Comparison of ENCODE assay signal across 8 cellular contexts in the genomic region with DNA sequence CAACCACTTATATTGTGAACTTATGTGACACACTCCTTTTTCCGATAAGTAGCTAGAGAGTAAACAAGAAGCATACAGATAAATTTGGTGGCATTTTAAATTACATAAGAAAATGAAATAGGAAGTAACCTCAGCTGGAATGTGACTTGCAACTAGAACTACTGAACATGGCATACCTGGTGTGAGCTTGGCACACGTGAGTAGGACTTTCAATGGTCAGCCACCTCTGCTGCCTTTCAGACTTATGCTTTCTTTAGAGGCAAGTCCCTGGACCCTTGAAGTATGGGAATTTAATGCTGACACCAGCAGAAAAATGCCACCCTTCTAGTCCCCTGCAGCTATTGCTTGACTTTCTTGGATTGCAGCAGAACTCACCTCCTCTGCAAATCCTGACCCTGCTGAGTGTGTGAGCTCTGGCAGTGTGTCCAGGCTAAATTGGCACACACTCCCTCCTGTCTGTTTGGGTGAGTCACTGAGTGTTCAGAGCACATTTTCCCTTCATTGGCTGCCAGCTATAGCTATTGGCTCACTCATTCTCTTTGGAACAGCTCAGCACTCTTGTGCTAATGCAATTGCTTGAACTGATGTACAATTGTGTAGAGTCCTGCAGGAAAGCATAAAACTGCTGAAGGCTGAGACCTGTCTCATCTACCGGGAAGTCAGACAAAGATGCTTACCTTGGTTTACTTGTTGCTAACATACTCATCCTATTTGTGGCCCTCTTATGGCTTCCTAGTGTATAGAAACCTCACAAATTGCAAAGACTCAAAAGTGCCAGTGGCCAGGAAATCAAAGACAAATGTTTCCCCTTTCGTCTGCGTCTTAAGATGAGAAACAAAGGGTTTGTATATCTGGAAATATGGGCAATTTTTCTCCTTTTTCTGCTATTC.
DNase-seq lines count a peak whose midpoint lies in the region; ATAC-seq and TF ChIP-seq lines count a peak whose summit lies in the region.

No MANE protein-coding gene starts in this region.

- no peaks in the 10 kb centered on the region for H3K4me1 Mint-ChIP-seq in CD4-positive, alpha-beta memory T cell

- peaks cover 4% of the 10 kb centered on the region; the same call in 1 of the 2 replicates for H3K4me1 ChIP-seq in HEK293 (ENCODE audit: control insufficient read depth, insufficient read depth, low read length)
- H3K4me1 ChIP-seq in right cardiac atrium (ENCODE audit: control insufficient read depth, insufficient read depth, low read length): peaks cover 2% of the 10 kb centered on the region
- H3K4me1 ChIP-seq in skeletal muscle satellite cell (ENCODE audit: control insufficient read depth, insufficient read depth, low read length): peaks cover 48% of the 10 kb centered on the region
- no peaks in the 10 kb centered on the region for H3K4me1 ChIP-seq in CD4-positive, alpha-beta memory T cell (ENCODE audit: insufficient read depth, low read length)

- DNase-seq in astrocyte of the cerebellum (ENCODE audit: low read depth) (peak; percentile 98), right cardiac atrium (peak; percentile 75 to 88 (median 82)), erythroblast (lab: John Stamatoyannopoulos, UW) (no peak)
- no peak for DNase-seq in CD4-positive, alpha-beta memory T cell

- intact Hi-C loops in right cardiac atrium (cut with DNase I): no loop called here
- intact Hi-C loops in CD4-positive, alpha-beta memory T cell (cut with micrococcal nuclease): no loop called here

- no peak overlapping the region for H3K27ac Mint-ChIP-seq in CD4-positive, alpha-beta memory T cell

- H3K4me3 ChIP-seq in HEK293 (ENCODE audit: low read depth, low read length) (no peak overlapping the region), astrocyte of the cerebellum (ENCODE audit: low read depth, low read length) (no peak overlapping the region), right cardiac atrium (ENCODE audit: low read length) (no peak overlapping the region), skeletal muscle satellite cell (ENCODE audit: low read length) (no peak overlapping the region)
- no peak overlapping the region for H3K4me3 ChIP-seq in CD4-positive, alpha-beta memory T cell (ENCODE audit: low read length in 2 of 2)

- POLR2A ChIA-PET in HEK293 (lab: Yijun Ruan, JAX): no interaction called here
- POLR2A ChIA-PET in CD4-positive, alpha-beta memory T cell (lab: Charles Lee; ENCODE audit: partially characterized antibody): no interaction called here

- H3K9me3 ChIP-seq in HEK293 (ENCODE audit: control insufficient read depth, insufficient read depth, low read depth, low read length) (no peaks in the 10 kb centered on the region), right cardiac atrium (ENCODE audit: control insufficient read depth, low read length) (no peaks in the 10 kb centered on the region), skeletal muscle satellite cell (replicated peaks; ENCODE audit: low read length) (no peaks in the 10 kb centered on the region)
- no peaks in the 10 kb centered on the region for H3K9me3 ChIP-seq in CD4-positive, alpha-beta memory T cell (ENCODE audit: control insufficient read depth in 1 of 2, low read length in 2 of 2)

- H3K9me3 Mint-ChIP-seq in CD4-positive, alpha-beta memory T cell: peaks cover 0 to 2% (median 0%) of the 10 kb centered on the region in 8 donors

- H3K27me3 ChIP-seq in right cardiac atrium (ENCODE audit: control insufficient read depth, insufficient read depth): no peaks in the 10 kb centered on the region
- no peaks in the 10 kb centered on the region for H3K27me3 ChIP-seq in skeletal muscle satellite cell (ENCODE audit: control insufficient read depth, insufficient read depth, low read length)
- H3K27me3 ChIP-seq in CD4-positive, alpha-beta memory T cell (ENCODE audit: insufficient read depth, low read length): no peaks in the 10 kb centered on the region

- H3K4me3 Mint-ChIP-seq in CD4-positive, alpha-beta memory T cell: no peak overlapping the region

- H3K9ac ChIP-seq in skeletal muscle satellite cell (ENCODE audit: low read depth, low read length): no peak overlapping the region

- in situ Hi-C loops in astrocyte of the cerebellum (cut with HindIII; ENCODE audit: low sequenced_read_pairs): no loop called here

- ATAC-seq in right cardiac atrium (peak; percentile 99), GM19397 (IDR thresholded peaks at IDR 0.05; ENCODE audit: unreplicated experiment) (no peak), HG02885 (IDR thresholded peaks at IDR 0.05; ENCODE audit: poor library complexity, unreplicated experiment) (no peak)

- CTCF ChIA-PET in HEK293 (lab: Yijun Ruan, JAX): interaction anchor here (0.5 to 1.6 kb wide), 11 partner anchors 11 to 324 kb away, joined by 3 to 11 read pairs (median 3); no protein-coding TSS in a partner anchor
- CTCF ChIA-PET in CD4-positive, alpha-beta memory T cell (lab: Charles Lee; ENCODE audit: partially characterized antibody): no interaction called here

- H3K4me2 ChIP-seq in skeletal muscle satellite cell (ENCODE audit: low read length): peak overlapping the region; percentile 6

- no peaks in the 10 kb centered on the region for H3K36me3 ChIP-seq in HEK293 (ENCODE audit: control insufficient read depth in 2 of 2, insufficient read depth in 1 of 2, low read length in 2 of 2)
- H3K36me3 ChIP-seq in skeletal muscle satellite cell (ENCODE audit: insufficient read depth, low read length): no peaks in the 10 kb centered on the region
- no peaks in the 10 kb centered on the region for H3K36me3 ChIP-seq in CD4-positive, alpha-beta memory T cell (ENCODE audit: insufficient read depth, low read length)

- H3K27ac ChIP-seq in HEK293 (ENCODE audit: extremely low read depth, low read depth, low read length): no peak overlapping the region
- no peak overlapping the region for H3K27ac ChIP-seq in right cardiac atrium (ENCODE audit: low read length)
- no peak overlapping the region for H3K27ac ChIP-seq in CD4-positive, alpha-beta memory T cell (ENCODE audit: low read depth, low read length)

- no peaks in the 10 kb centered on the region for H3K36me3 Mint-ChIP-seq in CD4-positive, alpha-beta memory T cell

- no peak for TF ChIP-seq POLR2A in erythroblast (IDR thresholded peaks at IDR 0.05; ENCODE audit: low read length)

- no peaks in the 10 kb centered on the region for H3K27me3 Mint-ChIP-seq in CD4-positive, alpha-beta memory T cell

- 61% methylated on average over 5 of the region's 5 CpGs for WGBS in right cardiac atrium

- no peak for TF ChIP-seq CTCF in HEK293 (tag by site-specific recombination; IDR thresholded peaks at IDR 0.05)
- TF ChIP-seq CTCF in astrocyte of the cerebellum (IDR thresholded peaks at IDR 0.05; ENCODE audit: low read depth, low read length, missing control alignments): no peak

TF ChIP-seq in HEK293, 187 proteins besides CTCF, POLR2A, EP300 and RAD21:
- no peak for TF ChIP-seq ZNF768 (tag by site-specific recombination; IDR thresholded peaks at IDR 0.05)
- no peak for TF ChIP-seq ZNF521 (tag by site-specific recombination; IDR thresholded peaks at IDR 0.05)
- TF ChIP-seq, protein P1, sequence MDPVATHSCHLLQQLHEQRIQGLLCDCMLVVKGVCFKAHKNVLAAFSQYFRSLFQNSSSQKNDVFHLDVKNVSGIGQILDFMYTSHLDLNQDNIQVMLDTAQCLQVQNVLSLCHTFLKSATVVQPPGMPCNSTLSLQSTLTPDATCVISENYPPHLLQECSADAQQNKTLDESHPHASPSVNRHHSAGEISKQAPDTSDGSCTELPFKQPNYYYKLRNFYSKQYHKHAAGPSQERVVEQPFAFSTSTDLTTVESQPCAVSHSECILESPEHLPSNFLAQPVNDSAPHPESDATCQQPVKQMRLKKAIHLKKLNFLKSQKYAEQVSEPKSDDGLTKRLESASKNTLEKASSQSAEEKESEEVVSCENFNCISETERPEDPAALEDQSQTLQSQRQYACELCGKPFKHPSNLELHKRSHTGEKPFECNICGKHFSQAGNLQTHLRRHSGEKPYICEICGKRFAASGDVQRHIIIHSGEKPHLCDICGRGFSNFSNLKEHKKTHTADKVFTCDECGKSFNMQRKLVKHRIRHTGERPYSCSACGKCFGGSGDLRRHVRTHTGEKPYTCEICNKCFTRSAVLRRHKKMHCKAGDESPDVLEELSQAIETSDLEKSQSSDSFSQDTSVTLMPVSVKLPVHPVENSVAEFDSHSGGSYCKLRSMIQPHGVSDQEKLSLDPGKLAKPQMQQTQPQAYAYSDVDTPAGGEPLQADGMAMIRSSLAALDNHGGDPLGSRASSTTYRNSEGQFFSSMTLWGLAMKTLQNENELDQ (tag by site-specific recombination; IDR thresholded peaks at IDR 0.05; ENCODE audit: low read depth): no peak
- no peak for TF ChIP-seq IKZF3 (tag by site-specific recombination; IDR thresholded peaks at IDR 0.05)
- peak; percentile 56; the same call in 1 of the 2 replicates for TF ChIP-seq SCRT1 (tag by site-specific recombination; IDR thresholded peaks at IDR 0.05; ENCODE audit: borderline replicate concordance)
- TF ChIP-seq ZSCAN16 (tag by site-specific recombination; IDR thresholded peaks at IDR 0.05): 0 out of 2 replicates have a peak, but pooled peaks have one; percentile 51
- no peak for TF ChIP-seq ZNF175 (tag by site-specific recombination; IDR thresholded peaks at IDR 0.05)
- TF ChIP-seq ZBTB20 (tag by site-specific recombination; IDR thresholded peaks at IDR 0.05): no peak
- TF ChIP-seq ZNF654 (tag by site-specific recombination; IDR thresholded peaks at IDR 0.05; ENCODE audit: low read depth): peak; percentile 27; the same call in 1 of the 2 replicates
- peak; percentile 92 for TF ChIP-seq SCRT2 (tag by site-specific recombination; IDR thresholded peaks at IDR 0.05)
- TF ChIP-seq, protein P2, sequence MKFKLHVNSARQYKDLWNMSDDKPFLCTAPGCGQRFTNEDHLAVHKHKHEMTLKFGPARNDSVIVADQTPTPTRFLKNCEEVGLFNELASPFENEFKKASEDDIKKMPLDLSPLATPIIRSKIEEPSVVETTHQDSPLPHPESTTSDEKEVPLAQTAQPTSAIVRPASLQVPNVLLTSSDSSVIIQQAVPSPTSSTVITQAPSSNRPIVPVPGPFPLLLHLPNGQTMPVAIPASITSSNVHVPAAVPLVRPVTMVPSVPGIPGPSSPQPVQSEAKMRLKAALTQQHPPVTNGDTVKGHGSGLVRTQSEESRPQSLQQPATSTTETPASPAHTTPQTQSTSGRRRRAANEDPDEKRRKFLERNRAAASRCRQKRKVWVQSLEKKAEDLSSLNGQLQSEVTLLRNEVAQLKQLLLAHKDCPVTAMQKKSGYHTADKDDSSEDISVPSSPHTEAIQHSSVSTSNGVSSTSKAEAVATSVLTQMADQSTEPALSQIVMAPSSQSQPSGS (tag by site-specific recombination; IDR thresholded peaks at IDR 0.05; ENCODE audit: low read depth): no peak

Comparison
In these comparisons a context has a peak if more than half of its experiments do, and no peak if none do; other contexts are left out.
1. DNase-seq: peak in astrocyte of the cerebellum (single experiment) and right cardiac atrium (3 of 3); none in erythroblast (0 of 2) and CD4-positive, alpha-beta memory T cell (0 of 5).
2. ATAC-seq: peak in right cardiac atrium (2 of 2); none in GM19397 (single experiment) and HG02885 (single experiment).